In genomic region chr5:90593083-90593482, GRCh38 we compare ENCODE assay signal across 1 cellular context. TPM values are rescaled to one million over a fixed set of nuclear protein-coding genes. Genes with fewer than 3 reads are reported as not detected.
"Had no signal": no experiment of that assay in that cellular context is flagged by ENCODE, and none has a peak within 500 bp of the region (broad histone marks: within the 10 kb centered on the region; RNA-seq: fewer than 3 reads in every experiment).

No MANE protein-coding gene starts in this region.

RNA-seq across cellular contexts. Expression of gene ADGRV1, which starts 34.5 kb away (rescaled TPM):
- total RNA-seq: MCF 10A had no signal
